ENCODE assay signal across 31 cellular contexts in the genomic region with DNA sequence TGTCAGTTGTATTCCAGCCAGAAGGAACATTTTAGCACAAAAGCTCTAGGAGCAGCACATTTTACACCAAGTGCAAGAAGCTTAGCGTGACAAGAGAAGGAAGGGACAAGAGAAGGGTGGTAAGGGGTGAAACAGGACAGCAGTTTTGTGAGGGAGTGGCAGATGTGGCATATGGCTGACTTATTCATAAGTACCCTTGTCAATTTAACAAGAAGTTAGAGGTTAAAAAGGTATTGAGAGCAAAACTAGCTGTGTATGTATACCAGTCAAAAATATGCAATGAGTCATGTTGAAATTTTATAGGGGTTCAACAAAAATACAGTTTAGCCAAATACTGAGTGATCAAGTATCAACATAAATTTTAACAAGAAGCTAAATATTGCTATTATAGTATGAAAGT.
"Had no signal": no experiment of that assay in that cellular context is flagged by ENCODE, and none has a peak within 500 bp of the region (broad histone marks: within the 10 kb centered on the region; RNA-seq: fewer than 3 reads in every experiment).

No MANE protein-coding gene starts in this region.

- H3K27me3 ChIP-seq: adrenal gland, ascending aorta, cardiac muscle cell, colonic mucosa, dorsolateral prefrontal cortex, gastroesophageal sphincter, neutrophil, ovary, right lobe of liver, uterus had no signal

- H3K4me3 ChIP-seq: adrenal gland, ascending aorta, cardiac muscle cell, colonic mucosa, dorsolateral prefrontal cortex, gastroesophageal sphincter, ovary, right lobe of liver, skin epidermis, uterus had no signal

- FAIRE-seq: keratinocyte had no signal

- ATAC-seq: activated CD4-positive, alpha-beta T cell treated with anti-CD3 and anti-CD28 coated beads for 36 hours; activated T-cell treated with anti-CD3 and anti-CD28 coated beads, Interleukin-2, amount 50 U/mL, for 72 hours; gastroesophageal sphincter; left cardiac atrium; right lobe of liver; stimulated activated effector memory CD8-positive, alpha-beta T cell treated with anti-CD3 and anti-CD28 coated beads, Interleukin-12 subunit alpha, Interleukin-12 subunit beta, amount 100 ng/mL, for 72 hours; stimulated activated naive CD8-positive, alpha-beta T cell treated with anti-CD3 and anti-CD28 coated beads, Interleukin-15, amount 100 ng/mL, for 72 hours had no signal

- H3K27ac ChIP-seq: adrenal gland, ascending aorta, cardiac muscle cell, colonic mucosa, dorsolateral prefrontal cortex, gastroesophageal sphincter, neutrophil, ovary, right lobe of liver, skin epidermis, uterus had no signal

- H3K36me3 ChIP-seq: adrenal gland, ascending aorta, cardiac muscle cell, colonic mucosa, gastroesophageal sphincter, neutrophil, ovary, right lobe of liver, uterus had no signal

- DNase-seq: activated CD4-positive, alpha-beta T cell treated with anti-CD3 and anti-CD28 coated beads for 36 hours; activated CD4-positive, alpha-beta T cell treated with anti-CD3 and anti-CD28 coated beads, Interleukin-2, amount 50 U/mL, for 4 hours; activated CD4-positive, CD25-positive, alpha-beta regulatory T cell; activated naive CD4-positive, alpha-beta T cell treated with Interleukin-2 at 50 U/mL for 16 hours; activated naive CD8-positive, alpha-beta T cell treated with anti-CD3 and anti-CD28 coated beads for 36 hours; activated T-cell treated with anti-CD3 and anti-CD28 coated beads for 4 hours; activated T-cell treated with anti-CD3 and anti-CD28 coated beads, Interleukin-2, amount 50 U/mL, for 72 hours; adrenal gland; cerebellar nuclear complex; colonic mucosa; dorsolateral prefrontal cortex; effector memory CD4-positive, alpha-beta T cell; head of caudate nucleus; hippocampal formation; left cardiac atrium; naive B cell; nephron progenitor cell; ovary; right lobe of liver; stimulated activated CD4-positive, alpha-beta T cell treated with anti-CD3 and anti-CD28 coated beads, Interleukin-12 subunit alpha, Interleukin-12 subunit beta, amount 100 ng/mL, for 4 hours; stimulated activated CD4-positive, alpha-beta T cell treated with anti-CD3 and anti-CD28 coated beads, Interleukin-4, amount 100 ng/mL, for 1 hour; stimulated activated naive CD8-positive, alpha-beta T cell treated with anti-CD3 and anti-CD28 coated beads, Interleukin-15, amount 100 ng/mL, for 72 hours; substantia nigra; uterus had no signal

- H3K4me1 ChIP-seq: adrenal gland, ascending aorta, colonic mucosa, gastroesophageal sphincter, right lobe of liver, uterus had no signal

- H3K9me3 ChIP-seq: adrenal gland, ascending aorta, colonic mucosa, gastroesophageal sphincter, neutrophil, ovary, right lobe of liver, uterus had no signal
